In genomic region chr1:121016182-121017028, GRCh38 we compare ENCODE assay signal across 7 cellular contexts.
DNase-seq lines count a peak whose midpoint lies in the region; ATAC-seq and TF ChIP-seq lines count a peak whose summit lies in the region.
"Not testable (repeated sequence)": the region's sequence is repeated elsewhere in the genome, so short reads cannot be mapped to it uniquely, and the experiment has no call there.

No MANE protein-coding gene starts in this region.

- peak; percentile 72 for ATAC-seq in HG02870 (IDR thresholded peaks at IDR 0.05; ENCODE audit: unreplicated experiment)

- H3K4me3 Mint-ChIP-seq in glutamatergic neuron (ENCODE audit: unreplicated experiment) (peak overlapping the region; percentile 15), neural progenitor cell (peak overlapping the region; percentile 78)

- not testable (repeated sequence) for H3K27me3 Mint-ChIP-seq in glutamatergic neuron (ENCODE audit: unreplicated experiment); neural progenitor cell (ENCODE audit: insufficient read depth, low read depth)

- not testable (repeated sequence) for H3K9me3 Mint-ChIP-seq in glutamatergic neuron (ENCODE audit: unreplicated experiment); neural progenitor cell

- not testable (repeated sequence) for H3K27me3 ChIP-seq in GM06990 (replicated peaks; ENCODE audit: control insufficient read depth, insufficient read depth, low read length); adipocyte (replicated peaks; ENCODE audit: control insufficient read depth, insufficient read depth, low read length); neural progenitor cell

- H3K4me2 ChIP-seq in neural progenitor cell = not testable (repeated sequence)

- not testable (repeated sequence) for H3K4me3 ChIP-seq in GM06990 (replicated peaks; ENCODE audit: low read depth, low read length); adipocyte (ENCODE audit: low read length); neural progenitor cell

- H3F3A ChIP-seq in neural progenitor cell (ENCODE audit: low read depth) = not testable (repeated sequence)

- DNase-seq in GM06990 (ENCODE audit: extremely low read depth, insufficient read length) = peak; percentile 43
- DNase-seq in NCI-H226 = peak; percentile 61
- peak; percentile 8 for DNase-seq in T-helper 9 cell
- peak; percentile 81 for DNase-seq in adipocyte (ENCODE audit: low read depth)
- DNase-seq in glutamatergic neuron = peak; percentile 44
- peak; percentile 62 for DNase-seq in neural progenitor cell (ENCODE audit: low spot score)

- TF ChIP-seq CTCF in GM06990 (IDR thresholded peaks at IDR 0.05; ENCODE audit: insufficient read depth, low read length, poor library complexity, severe bottlenecking); glutamatergic neuron (IDR thresholded peaks at IDR 0.05; ENCODE audit: partially characterized antibody, unreplicated experiment); neural progenitor cell (IDR thresholded peaks at IDR 0.05): not testable (repeated sequence)

- not testable (repeated sequence) for H3K4me1 ChIP-seq in adipocyte (ENCODE audit: control insufficient read depth, insufficient read depth, low read length); neural progenitor cell

- not testable (repeated sequence) for H3K9me3 ChIP-seq in adipocyte (ENCODE audit: control insufficient read depth, low read length); neural progenitor cell (ENCODE audit: low read depth)

- H3K27ac Mint-ChIP-seq in glutamatergic neuron (ENCODE audit: unreplicated experiment) (peak overlapping the region; percentile 87), neural progenitor cell (peak overlapping the region; percentile 96)

- H3K36me3 ChIP-seq in GM06990 (ENCODE audit: control insufficient read depth, insufficient read depth, low read length); adipocyte (ENCODE audit: control insufficient read depth, insufficient read depth, low read length, severe bottlenecking); neural progenitor cell: not testable (repeated sequence)

- not testable (repeated sequence) for H3K4me1 Mint-ChIP-seq in glutamatergic neuron (ENCODE audit: low read depth, unreplicated experiment); neural progenitor cell

- H3K79me2 ChIP-seq in neural progenitor cell (ENCODE audit: low read depth) = not testable (repeated sequence)

- not testable (repeated sequence) for H4K20me1 ChIP-seq in neural progenitor cell (ENCODE audit: low read depth)

- not testable (repeated sequence) for H3K36me3 Mint-ChIP-seq in glutamatergic neuron (ENCODE audit: unreplicated experiment); neural progenitor cell

- not testable (repeated sequence) for H3K27ac ChIP-seq in neural progenitor cell

- not testable (repeated sequence) for H2AFZ ChIP-seq in neural progenitor cell (replicated peaks)

- H3K9ac ChIP-seq in adipocyte (ENCODE audit: low read length); neural progenitor cell: not testable (repeated sequence)

Comparison
In these comparisons a context has a peak if more than half of its experiments do, and no peak if none do; other contexts are left out.
1. DNase-seq: peak in every context shown above with its lines; median percentile 81 in adipocyte; 62 in neural progenitor cell; 61 in NCI-H226; 44 in glutamatergic neuron; 43 in GM06990; 8 in T-helper 9 cell.